In genomic region chr14:91867316-91867988, GRCh38 we compare ENCODE assay signal across 11 cellular contexts. TPM values are rescaled to one million over a fixed set of nuclear protein-coding genes. Genes with fewer than 3 reads are reported as not detected.
DNase-seq lines count a peak whose midpoint lies in the region; ATAC-seq and TF ChIP-seq lines count a peak whose summit lies in the region.
"Had no signal": no experiment of that assay in that cellular context is flagged by ENCODE, and none has a peak within 500 bp of the region (broad histone marks: within the 10 kb centered on the region; RNA-seq: fewer than 3 reads in every experiment).

TSS of gene TC2N (minus strand) at chr14:91867536. CDS start at chr14:91813769, 53,767 bp downstream.

- peaks cover 15 to 49% (median 25%) of the 10 kb centered on the region in 3 donors for H3K36me3 Mint-ChIP-seq in CD8-positive, alpha-beta memory T cell
- peaks cover 4% of the 10 kb centered on the region for H3K36me3 Mint-ChIP-seq in nephron progenitor cell (ENCODE audit: low read depth)

- H3K4me1 ChIP-seq in CD8-positive, alpha-beta memory T cell (ENCODE audit: insufficient read depth, low read length): peaks cover 74% of the 10 kb centered on the region
- peaks cover 82% of the 10 kb centered on the region for H3K4me1 ChIP-seq in Loucy (ENCODE audit: insufficient read depth, low read length, poor library complexity, severe bottlenecking)

- no peaks in the 10 kb centered on the region for H3K9me2 ChIP-seq in Loucy (replicated peaks; ENCODE audit: low read depth, low read length)

- peak within 1 kb of the TSS; percentile 69 for H3K4me3 ChIP-seq in CD8-positive, alpha-beta memory T cell (ENCODE audit: low read length)
- H3K4me3 ChIP-seq in Loucy (ENCODE audit: low read length, poor library complexity, severe bottlenecking): peak within 1 kb of the TSS; percentile 56
- H3K4me3 ChIP-seq: cardiac muscle cell had no signal

- no peaks in the 10 kb centered on the region for H4K20me1 ChIP-seq in Loucy (ENCODE audit: insufficient read depth, low read length, poor library complexity, severe bottlenecking)

- CTCF ChIA-PET in CD8-positive, alpha-beta memory T cell (lab: Charles Lee): interaction anchor here (1.0 to 3.5 kb wide), 8 partner anchors 9 to 71 kb away, joined by 3 to 13 read pairs (median 5); no protein-coding TSS in a partner anchor

- no peak for ATAC-seq in HG03342 (IDR thresholded peaks at IDR 0.05; ENCODE audit: unreplicated experiment)
- ATAC-seq in GM21529 (IDR thresholded peaks at IDR 0.05; ENCODE audit: unreplicated experiment): no peak
- ATAC-seq: Panc1 had no signal

- peak within 1 kb of the TSS; percentile 76 for H3K4me2 ChIP-seq in Loucy (ENCODE audit: low read depth, low read length, poor library complexity, severe bottlenecking)

- peaks cover 14% of the 10 kb centered on the region; the same call in 1 of the 2 replicates for H3F3A ChIP-seq in Loucy (ENCODE audit: low read depth)

- H3K27me3 Mint-ChIP-seq in CD8-positive, alpha-beta memory T cell: no peaks in the 10 kb centered on the region
- peaks cover 13% of the 10 kb centered on the region for H3K27me3 Mint-ChIP-seq in nephron progenitor cell (ENCODE audit: low read depth, poor library complexity)

- no peaks in the 10 kb centered on the region for H3K36me3 ChIP-seq in CD8-positive, alpha-beta memory T cell (ENCODE audit: insufficient read depth, low read length)
- H3K36me3 ChIP-seq in Loucy (ENCODE audit: insufficient read depth, low read length): no peaks in the 10 kb centered on the region
- H3K36me3 ChIP-seq: cardiac muscle cell had no signal

- H3K27ac ChIP-seq in CD8-positive, alpha-beta memory T cell (ENCODE audit: low read depth, low read length): peak within 1 kb of the TSS; percentile 38
- H3K27ac ChIP-seq: cardiac muscle cell had no signal

- peak within 1 kb of the TSS; percentile 48 for H3K9ac ChIP-seq in Loucy (ENCODE audit: low read depth, low read length, poor library complexity, severe bottlenecking)

- no peaks in the 10 kb centered on the region for H3K9me3 Mint-ChIP-seq in CD8-positive, alpha-beta memory T cell
- H3K9me3 Mint-ChIP-seq in nephron progenitor cell: peaks cover 31% of the 10 kb centered on the region

- peak; percentile 38 to 84 (median 65) for DNase-seq in CD8-positive, alpha-beta memory T cell
- DNase-seq in activated naive CD4-positive, alpha-beta T cell treated with anti-CD3 and anti-CD28 coated beads, Interleukin-2, amount 50 U/mL, for 16 hours: peak; percentile 29
- no peak for DNase-seq in nephron progenitor cell
- no peak for DNase-seq in SKM-1 treated with dmso at 0.1 percent for 144 hours (lab: John Stamatoyannopoulos, UW; ENCODE audit: unreplicated experiment)
- DNase-seq in middle frontal gyrus (ENCODE audit: extremely low spot score, low spot score): no peak
- DNase-seq: mesenchymal stem cell had no signal

- H3K9me3 ChIP-seq in CD8-positive, alpha-beta memory T cell (ENCODE audit: low read length): no peaks in the 10 kb centered on the region
- no peaks in the 10 kb centered on the region for H3K9me3 ChIP-seq in Loucy (ENCODE audit: insufficient read depth, low read depth, low read length)

- POLR2A ChIA-PET in CD8-positive, alpha-beta memory T cell (lab: Charles Lee): interaction anchor here (0.7 to 1.8 kb wide), 9 partner anchors 9 to 36 kb away, joined by 3 to 15 read pairs (median 6); no protein-coding TSS in a partner anchor

- peaks cover 73 to 82% (median 78%) of the 10 kb centered on the region in 3 donors for H3K4me1 Mint-ChIP-seq in CD8-positive, alpha-beta memory T cell
- H3K4me1 Mint-ChIP-seq in nephron progenitor cell: peaks cover 32% of the 10 kb centered on the region

- 0 out of 2 replicates have a peak within 1 kb of the TSS, but pooled peaks have one; percentile 46 for H2AFZ ChIP-seq in Loucy (ENCODE audit: low read length)

- H3K4me3 Mint-ChIP-seq in CD8-positive, alpha-beta memory T cell: peak within 1 kb of the TSS; percentile 97 to 100 (median 100)
- no peak within 1 kb of the TSS for H3K4me3 Mint-ChIP-seq in nephron progenitor cell

- no peaks in the 10 kb centered on the region for H3K79me2 ChIP-seq in Loucy (ENCODE audit: insufficient read depth, low read length)

- H3K27ac Mint-ChIP-seq in CD8-positive, alpha-beta memory T cell: peak within 1 kb of the TSS; percentile 97 to 100 (median 98)
- peak within 1 kb of the TSS; percentile 74 for H3K27ac Mint-ChIP-seq in nephron progenitor cell

- TF ChIP-seq CTCF in Loucy (conservative IDR thresholded peaks at IDR 0.05; ENCODE audit: low read length): no peak
- TF ChIP-seq CTCF in nephron progenitor cell (IDR thresholded peaks at IDR 0.05): no peak

- no peaks in the 10 kb centered on the region for H3K27me3 ChIP-seq in CD8-positive, alpha-beta memory T cell (ENCODE audit: insufficient read depth, low read length, poor library complexity, severe bottlenecking)
- no peaks in the 10 kb centered on the region for H3K27me3 ChIP-seq in Loucy (ENCODE audit: insufficient read depth, low read length, poor library complexity, severe bottlenecking)
- H3K27me3 ChIP-seq: cardiac muscle cell had no signal

RNA-seq across cellular contexts. Expression of gene TC2N, which starts in this region (rescaled TPM):
- 10 to 100 TPM; 43.1 to 45.2 TPM for total RNA-seq in CD8-positive, alpha-beta memory T cell
- polyA plus RNA-seq in CD8-positive, alpha-beta memory T cell: 228 TPM

Comparison
In these comparisons a context has a peak if more than half of its experiments do, and no peak if none do; other contexts are left out.
1. DNase-seq: peak in CD8-positive, alpha-beta memory T cell (5 of 5) and activated naive CD4-positive, alpha-beta T cell treated with anti-CD3 and anti-CD28 coated beads, Interleukin-2, amount 50 U/mL, for 16 hours (single experiment); none in nephron progenitor cell (single experiment), SKM-1 treated with dmso at 0.1 percent for 144 hours (single experiment) and middle frontal gyrus (single experiment).